Comparison of ENCODE assay signal across 22 cellular contexts in the genomic region with DNA sequence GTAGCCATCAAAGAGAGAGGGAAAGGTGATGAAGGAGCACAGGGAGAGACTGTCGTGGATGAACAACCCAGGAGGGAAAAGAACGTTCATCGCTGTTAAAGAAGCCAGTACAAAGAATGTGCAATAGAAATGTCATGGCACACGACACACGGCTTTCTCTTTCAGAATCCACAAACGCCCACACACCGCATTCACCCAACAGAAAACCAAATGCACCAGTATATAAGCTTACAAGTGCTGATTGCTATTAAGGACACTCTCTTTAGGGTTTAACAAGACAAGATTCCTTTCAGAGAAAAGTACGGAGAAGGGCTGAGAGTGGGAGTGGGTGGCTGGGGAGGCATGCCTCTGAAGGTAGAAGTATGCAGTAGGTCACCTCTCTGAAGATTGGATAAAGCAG.
DNase-seq lines count a peak whose midpoint lies in the region; ATAC-seq and TF ChIP-seq lines count a peak whose summit lies in the region.
"Had no signal": no experiment of that assay in that cellular context is flagged by ENCODE, and none has a peak within 500 bp of the region (broad histone marks: within the 10 kb centered on the region; RNA-seq: fewer than 3 reads in every experiment).

No MANE protein-coding gene starts in this region.

- POLR2A ChIA-PET in WTC11 (lab: Charles Lee), result no interaction called here

- no peaks in the 10 kb centered on the region for H3K27me3 Mint-ChIP-seq in WTC11 (ENCODE audit: low read depth)

- no peaks in the 10 kb centered on the region for H3K9me3 ChIP-seq in esophagus muscularis mucosa
- H3K9me3 ChIP-seq: MG63 had no signal

- TF ChIP-seq POLR2A in esophagus muscularis mucosa (IDR thresholded peaks at IDR 0.05; ENCODE audit: low read depth), result no peak

- TF ChIP-seq EP300 in esophagus muscularis mucosa (IDR thresholded peaks at IDR 0.05), result no peak

- 94% methylated on average over 8 of the region's 8 CpGs for WGBS in esophagus muscularis mucosa

- intact Hi-C loops in esophagus muscularis mucosa (cut with DNase I), result no loop called here

- peak; percentile 57 for DNase-seq in activated CD4-positive, alpha-beta T cell treated with anti-CD3 and anti-CD28 coated beads for 48 hours
- no peak for DNase-seq in activated CD4-positive, alpha-beta T cell treated with anti-CD3 and anti-CD28 coated beads, Interleukin-2, amount 50 U/mL, for 4 hours
- DNase-seq in activated T-cell treated with anti-CD3 and anti-CD28 coated beads, Interleukin-2, amount 50 U/mL, for 48 hours, result peak; percentile 43 to 45
- no peak for DNase-seq in activated T-cell treated with anti-CD3 and anti-CD28 coated beads, Interleukin-2, amount 50 U/mL, for 1 hour
- DNase-seq in WTC11 (ENCODE audit: low spot score) (no peak), esophagus muscularis mucosa (ENCODE audit: extremely low spot score) (peak; percentile 55), ureter (ENCODE audit: low spot score) (no peak)
- DNase-seq: 8988T, ACHN, Calu3, DMS79 treated with DMSO at 0.1 percent for 48 hours, GF-D8, HCEC 1CT, KBM-7, MG63, NCI-H1105 treated with DMSO at 0.1 percent for 48 hours, NCI-H146, NCI-H1930, NCI-H2107, NCI-H524 treated with DMSO at 0.1 percent for 48 hours, NCI-H774 had no signal

- CTCF ChIA-PET in WTC11 (lab: Charles Lee), result no interaction called here

- H3K4me1 ChIP-seq in esophagus muscularis mucosa, result no peaks in the 10 kb centered on the region

- no peaks in the 10 kb centered on the region for H3K27me3 ChIP-seq in esophagus muscularis mucosa
- H3K27me3 ChIP-seq: MG63 had no signal

- H3K4me3 ChIP-seq in esophagus muscularis mucosa, result no peak overlapping the region
- H3K4me3 ChIP-seq: MG63 had no signal

- H3K4me1 Mint-ChIP-seq in WTC11, result peaks cover 6% of the 10 kb centered on the region; the same call in 1 of the 2 replicates

- no peak overlapping the region for H3K4me3 Mint-ChIP-seq in WTC11

- TF ChIP-seq CTCF in WTC11 (IDR thresholded peaks at IDR 0.05) (no peak), esophagus muscularis mucosa (IDR thresholded peaks at IDR 0.05) (no peak)

- H3K9me3 Mint-ChIP-seq in WTC11, result no peaks in the 10 kb centered on the region

- H3K27ac Mint-ChIP-seq in WTC11, result peak overlapping the region; percentile 8; the same call in 1 of the 2 replicates

- H3K36me3 ChIP-seq in esophagus muscularis mucosa, result peaks cover 13 to 57% (median 53%) of the 10 kb centered on the region in 4 donors
- H3K36me3 ChIP-seq: MG63 had no signal

- peaks cover 49% of the 10 kb centered on the region for H3K36me3 Mint-ChIP-seq in WTC11

- H3K27ac ChIP-seq in esophagus muscularis mucosa (replicated peaks in 1 of 4), result no peak overlapping the region

- ATAC-seq in WTC11, result no peak
- no peak for ATAC-seq in GM21786 (IDR thresholded peaks at IDR 0.05; ENCODE audit: unreplicated experiment)

TF ChIP-seq in WTC11, 78 proteins besides CTCF, POLR2A, EP300 and RAD21:
- TF ChIP-seq, protein P1, sequence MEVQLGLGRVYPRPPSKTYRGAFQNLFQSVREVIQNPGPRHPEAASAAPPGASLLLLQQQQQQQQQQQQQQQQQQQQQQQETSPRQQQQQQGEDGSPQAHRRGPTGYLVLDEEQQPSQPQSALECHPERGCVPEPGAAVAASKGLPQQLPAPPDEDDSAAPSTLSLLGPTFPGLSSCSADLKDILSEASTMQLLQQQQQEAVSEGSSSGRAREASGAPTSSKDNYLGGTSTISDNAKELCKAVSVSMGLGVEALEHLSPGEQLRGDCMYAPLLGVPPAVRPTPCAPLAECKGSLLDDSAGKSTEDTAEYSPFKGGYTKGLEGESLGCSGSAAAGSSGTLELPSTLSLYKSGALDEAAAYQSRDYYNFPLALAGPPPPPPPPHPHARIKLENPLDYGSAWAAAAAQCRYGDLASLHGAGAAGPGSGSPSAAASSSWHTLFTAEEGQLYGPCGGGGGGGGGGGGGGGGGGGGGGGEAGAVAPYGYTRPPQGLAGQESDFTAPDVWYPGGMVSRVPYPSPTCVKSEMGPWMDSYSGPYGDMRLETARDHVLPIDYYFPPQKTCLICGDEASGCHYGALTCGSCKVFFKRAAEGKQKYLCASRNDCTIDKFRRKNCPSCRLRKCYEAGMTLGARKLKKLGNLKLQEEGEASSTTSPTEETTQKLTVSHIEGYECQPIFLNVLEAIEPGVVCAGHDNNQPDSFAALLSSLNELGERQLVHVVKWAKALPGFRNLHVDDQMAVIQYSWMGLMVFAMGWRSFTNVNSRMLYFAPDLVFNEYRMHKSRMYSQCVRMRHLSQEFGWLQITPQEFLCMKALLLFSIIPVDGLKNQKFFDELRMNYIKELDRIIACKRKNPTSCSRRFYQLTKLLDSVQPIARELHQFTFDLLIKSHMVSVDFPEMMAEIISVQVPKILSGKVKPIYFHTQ (CRISPR knock-in tag; IDR thresholded peaks at IDR 0.05), result no peak
- TF ChIP-seq HMGA2 (CRISPR knock-in tag; IDR thresholded peaks at IDR 0.05) (no peak), FOXK1 (CRISPR knock-in tag; IDR thresholded peaks at IDR 0.05) (no peak), KAT7 (CRISPR knock-in tag; IDR thresholded peaks at IDR 0.05; ENCODE audit: borderline replicate concordance) (no peak), ZNF263 (CRISPR knock-in tag; IDR thresholded peaks at IDR 0.05; ENCODE audit: low read depth) (no peak), ZNF416 (CRISPR knock-in tag; IDR thresholded peaks at IDR 0.05) (no peak), NR2C2 (CRISPR knock-in tag; IDR thresholded peaks at IDR 0.05) (no peak), GTF2I (CRISPR knock-in tag; conservative IDR thresholded peaks at IDR 0.05) (no peak), IRF2 (CRISPR knock-in tag; IDR thresholded peaks at IDR 0.05; ENCODE audit: borderline replicate concordance, low read depth) (no peak), ATF1 (CRISPR knock-in tag; IDR thresholded peaks at IDR 0.05) (no peak), SMAD3 (CRISPR knock-in tag; IDR thresholded peaks at IDR 0.05; ENCODE audit: borderline replicate concordance) (no peak), GRHL2 (CRISPR knock-in tag; IDR thresholded peaks at IDR 0.05; ENCODE audit: insufficient replicate concordance, severe bottlenecking) (no peak)
- TF ChIP-seq, protein P2, sequence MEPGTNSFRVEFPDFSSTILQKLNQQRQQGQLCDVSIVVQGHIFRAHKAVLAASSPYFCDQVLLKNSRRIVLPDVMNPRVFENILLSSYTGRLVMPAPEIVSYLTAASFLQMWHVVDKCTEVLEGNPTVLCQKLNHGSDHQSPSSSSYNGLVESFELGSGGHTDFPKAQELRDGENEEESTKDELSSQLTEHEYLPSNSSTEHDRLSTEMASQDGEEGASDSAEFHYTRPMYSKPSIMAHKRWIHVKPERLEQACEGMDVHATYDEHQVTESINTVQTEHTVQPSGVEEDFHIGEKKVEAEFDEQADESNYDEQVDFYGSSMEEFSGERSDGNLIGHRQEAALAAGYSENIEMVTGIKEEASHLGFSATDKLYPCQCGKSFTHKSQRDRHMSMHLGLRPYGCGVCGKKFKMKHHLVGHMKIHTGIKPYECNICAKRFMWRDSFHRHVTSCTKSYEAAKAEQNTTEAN (CRISPR knock-in tag; IDR thresholded peaks at IDR 0.05), result no peak
- TF ChIP-seq, protein P3, sequence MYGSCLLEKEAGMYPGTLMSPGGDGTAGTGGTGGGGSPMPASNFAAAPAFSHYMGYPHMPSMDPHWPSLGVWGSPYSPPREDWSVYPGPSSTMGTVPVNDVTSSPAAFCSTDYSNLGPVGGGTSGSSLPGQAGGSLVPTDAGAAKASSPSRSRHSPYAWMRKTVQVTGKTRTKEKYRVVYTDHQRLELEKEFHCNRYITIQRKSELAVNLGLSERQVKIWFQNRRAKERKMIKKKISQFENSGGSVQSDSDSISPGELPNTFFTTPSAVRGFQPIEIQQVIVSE (CRISPR knock-in tag; IDR thresholded peaks at IDR 0.05; ENCODE audit: borderline replicate concordance), result no peak
- TF ChIP-seq, protein P4, sequence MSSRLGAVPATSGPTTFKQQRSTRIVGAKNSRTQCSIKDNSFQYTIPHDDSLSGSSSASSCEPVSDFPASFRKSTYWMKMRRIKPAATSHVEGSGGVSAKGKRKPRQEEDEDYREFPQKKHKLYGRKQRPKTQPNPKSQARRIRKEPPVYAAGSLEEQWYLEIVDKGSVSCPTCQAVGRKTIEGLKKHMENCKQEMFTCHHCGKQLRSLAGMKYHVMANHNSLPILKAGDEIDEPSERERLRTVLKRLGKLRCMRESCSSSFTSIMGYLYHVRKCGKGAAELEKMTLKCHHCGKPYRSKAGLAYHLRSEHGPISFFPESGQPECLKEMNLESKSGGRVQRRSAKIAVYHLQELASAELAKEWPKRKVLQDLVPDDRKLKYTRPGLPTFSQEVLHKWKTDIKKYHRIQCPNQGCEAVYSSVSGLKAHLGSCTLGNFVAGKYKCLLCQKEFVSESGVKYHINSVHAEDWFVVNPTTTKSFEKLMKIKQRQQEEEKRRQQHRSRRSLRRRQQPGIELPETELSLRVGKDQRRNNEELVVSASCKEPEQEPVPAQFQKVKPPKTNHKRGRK (CRISPR knock-in tag; IDR thresholded peaks at IDR 0.05; ENCODE audit: borderline replicate concordance), result no peak
- TF ChIP-seq, protein P5, sequence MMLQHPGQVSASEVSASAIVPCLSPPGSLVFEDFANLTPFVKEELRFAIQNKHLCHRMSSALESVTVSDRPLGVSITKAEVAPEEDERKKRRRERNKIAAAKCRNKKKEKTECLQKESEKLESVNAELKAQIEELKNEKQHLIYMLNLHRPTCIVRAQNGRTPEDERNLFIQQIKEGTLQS (CRISPR knock-in tag; conservative IDR thresholded peaks at IDR 0.05), result no peak
TF ChIP-seq in WTC11: peak in this region for 0.

Comparison
In these comparisons a context has a peak if more than half of its experiments do, and no peak if none do; other contexts are left out.
1. DNase-seq: peak in activated CD4-positive, alpha-beta T cell treated with anti-CD3 and anti-CD28 coated beads for 48 hours (single experiment), activated T-cell treated with anti-CD3 and anti-CD28 coated beads, Interleukin-2, amount 50 U/mL, for 48 hours (2 of 2) and esophagus muscularis mucosa (single experiment); none in activated CD4-positive, alpha-beta T cell treated with anti-CD3 and anti-CD28 coated beads, Interleukin-2, amount 50 U/mL, for 4 hours (0 of 2), activated T-cell treated with anti-CD3 and anti-CD28 coated beads, Interleukin-2, amount 50 U/mL, for 1 hour (single experiment), WTC11 (single experiment) and ureter (single experiment).